Comparison of ENCODE assay signal across 8 cellular contexts in the genomic region with DNA sequence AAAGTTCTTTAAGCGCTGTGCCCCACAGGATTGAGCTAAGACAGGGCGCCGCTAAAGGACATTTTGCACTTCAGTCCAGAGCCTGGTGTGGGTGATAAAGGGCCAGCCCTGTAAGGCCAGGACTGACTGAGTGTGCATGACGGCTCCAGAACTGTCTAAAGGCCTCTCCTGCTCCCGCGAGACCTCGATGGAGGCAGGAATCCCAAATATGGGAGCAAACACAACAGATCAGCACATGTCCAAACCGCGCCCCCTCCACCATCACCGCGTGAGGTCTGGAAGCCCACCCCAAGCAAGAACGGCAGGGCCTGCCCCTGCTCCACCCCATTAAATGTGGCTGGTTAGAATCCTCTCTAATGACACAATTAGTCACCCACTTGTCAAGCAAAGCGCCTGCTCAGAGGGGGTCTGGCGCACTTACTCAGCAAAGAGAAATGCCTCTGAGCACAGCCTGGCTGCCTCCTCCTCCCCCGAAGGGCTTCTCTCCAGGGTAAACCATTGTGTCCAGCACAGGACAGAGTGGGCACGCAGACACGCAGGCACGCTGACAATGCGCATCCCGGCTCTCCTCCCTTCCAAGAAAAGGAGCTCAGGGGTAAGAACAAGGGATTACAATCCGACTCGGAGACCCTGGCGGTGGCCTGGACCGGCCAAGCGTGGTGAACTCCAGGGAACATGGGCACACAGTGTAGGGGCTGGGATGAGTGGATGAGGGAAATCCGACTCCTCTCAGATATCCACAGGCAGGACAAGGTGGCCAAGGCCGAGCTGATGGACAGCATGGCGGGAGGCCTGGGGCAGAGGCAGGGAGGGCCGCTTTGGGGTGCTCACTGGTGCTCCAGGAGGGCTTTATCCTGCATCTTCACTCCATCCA. TPM values are rescaled to one million over a fixed set of nuclear protein-coding genes. Genes with fewer than 3 reads are reported as not detected.
DNase-seq lines count a peak whose midpoint lies in the region; ATAC-seq lines count a peak whose summit lies in the region.

No MANE protein-coding gene starts in this region.

- H3K9ac ChIP-seq in HUES48 (ENCODE audit: low read depth, low read length) (no peak overlapping the region), iPS-18a (ENCODE audit: low read length) (peak overlapping the region; percentile 51)

- H3K27ac ChIP-seq in HUES48 (ENCODE audit: low read depth, low read length) (peak overlapping the region; percentile 24), iPS-18a (ENCODE audit: low read length) (no peak overlapping the region)

- H3K9me3 ChIP-seq in HUES48 (ENCODE audit: control insufficient read depth, insufficient read depth, low read length) (no peaks in the 10 kb centered on the region), iPS-18a (ENCODE audit: control insufficient read depth, low read depth, low read length) (no peaks in the 10 kb centered on the region)

- no peaks in the 10 kb centered on the region for H3K36me3 ChIP-seq in HUES48 (ENCODE audit: control insufficient read depth, insufficient read depth, low read length)
- H3K36me3 ChIP-seq in iPS-18a (ENCODE audit: control insufficient read depth, low read depth, low read length), result no peaks in the 10 kb centered on the region

- intact Hi-C loops in sciatic nerve (cut with DNase I), result no loop called here

- DNase-seq in AG20443 (ENCODE audit: low spot score) (peak; percentile 92), astrocyte of the hippocampus (ENCODE audit: low read depth, low spot score) (peak; percentile 98), sciatic nerve (ENCODE audit: low spot score) (peak; percentile 88), SIG-M5 treated with dmso at 0.1 percent for 504 hours (lab: John Stamatoyannopoulos, UW; ENCODE audit: unreplicated experiment) (no peak), GDM1 (lab: John Stamatoyannopoulos, UW) (no peak)

- peaks cover 22% of the 10 kb centered on the region for H3K27me3 ChIP-seq in HUES48 (ENCODE audit: control insufficient read depth, insufficient read depth, low read length)
- H3K27me3 ChIP-seq in iPS-18a (ENCODE audit: control insufficient read depth, insufficient read depth, low read length), result peaks cover 21% of the 10 kb centered on the region

- peak; percentile 85 for ATAC-seq in sciatic nerve
- ATAC-seq in HG03025 (IDR thresholded peaks at IDR 0.05; ENCODE audit: low FRiP score, unreplicated experiment), result no peak

- H3K4me3 ChIP-seq in HUES48 (ENCODE audit: low read depth, low read length) (peak overlapping the region; percentile 67), iPS-18a (ENCODE audit: low read length) (peak overlapping the region; percentile 57)

- peaks cover 31% of the 10 kb centered on the region for H3K4me1 ChIP-seq in HUES48 (ENCODE audit: control insufficient read depth, insufficient read depth, low read length)
- peaks cover 24% of the 10 kb centered on the region for H3K4me1 ChIP-seq in iPS-18a (ENCODE audit: control insufficient read depth, low read depth, low read length)

RNA-seq across cellular contexts. Expression of gene MXRA7, which starts 1.5 kb away (rescaled TPM):
- 185 TPM for total RNA-seq in sciatic nerve

RNA-seq across cellular contexts. Expression of gene JMJD6, which starts 17.1 kb away (rescaled TPM):
- total RNA-seq in sciatic nerve, result 37.2 TPM

RNA-seq across cellular contexts. Expression of gene METTL23, which starts 17.3 kb away (rescaled TPM):
- 29.1 TPM for total RNA-seq in sciatic nerve

RNA-seq across cellular contexts. Expression of gene SRSF2, which starts 27.8 kb away (rescaled TPM):
- total RNA-seq in sciatic nerve, result 154 TPM

RNA-seq across cellular contexts. Expression of gene MFSD11, which starts 28.6 kb away (rescaled TPM):
- 30.3 TPM for total RNA-seq in sciatic nerve

Comparison
In these comparisons a context has a peak if more than half of its experiments do, and no peak if none do; other contexts are left out.
1. DNase-seq: peak in AG20443 (single experiment), astrocyte of the hippocampus (single experiment) and sciatic nerve (single experiment); none in SIG-M5 treated with dmso at 0.1 percent for 504 hours (single experiment) and GDM1 (single experiment).